15 cellular contexts compared by ENCODE assay signal in the genomic region with DNA sequence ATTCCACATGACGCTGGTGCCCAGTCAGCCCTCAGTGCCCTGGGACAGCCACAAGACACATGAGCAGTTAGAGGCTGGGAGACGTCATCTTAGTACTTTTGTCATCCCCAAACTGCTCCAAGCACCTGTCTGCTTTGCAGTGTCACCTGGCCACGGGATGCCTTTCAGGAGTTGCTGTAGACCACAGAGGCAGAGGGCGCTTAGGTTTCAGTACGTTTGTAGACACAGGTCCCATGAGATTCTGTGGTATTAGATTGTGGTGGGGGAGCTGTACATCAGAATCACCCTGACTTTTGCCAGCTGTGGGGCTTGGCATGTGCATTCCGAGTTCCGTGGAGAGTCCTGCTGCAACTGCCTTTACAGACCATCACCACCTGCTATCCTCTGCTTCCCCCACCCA.
"Had no signal": no experiment of that assay in that cellular context is flagged by ENCODE, and none has a peak within 500 bp of the region (broad histone marks: within the 10 kb centered on the region; RNA-seq: fewer than 3 reads in every experiment).

No MANE protein-coding gene starts in this region.

- H3K4me1 ChIP-seq: ascending aorta, gastrocnemius medialis, vagina had no signal

- H3K27me3 Mint-ChIP-seq: activated CD8-positive, alpha-beta T cell treated with anti-CD3 and anti-CD28 coated beads for 36 hours; activated naive CD8-positive, alpha-beta T cell treated with anti-CD3 and anti-CD28 coated beads, Interleukin-2, amount 50 U/mL, for 24 hours had no signal

- H3K4me3 Mint-ChIP-seq: activated CD8-positive, alpha-beta T cell treated with anti-CD3 and anti-CD28 coated beads for 36 hours; activated naive CD8-positive, alpha-beta T cell treated with anti-CD3 and anti-CD28 coated beads, Interleukin-2, amount 50 U/mL, for 24 hours; activated T-helper 1 cell treated with anti-CD3 and anti-CD28 coated beads, Interleukin-12 subunit alpha, Interleukin-12 subunit beta, Interleukin-2, Interleukin-4 antibody, amounts not matched to agents 30 ng/mL and 10 ng/mL and 1 ng/mL, durations not matched to agents 14 hours and 24 hours and 36 hours had no signal

- DNase-seq: activated CD4-positive, alpha-beta T cell treated with anti-CD3 and anti-CD28 coated beads for 1 hour; activated CD8-positive, alpha-beta memory T cell treated with anti-CD3 and anti-CD28 coated beads, Interleukin-2, amount 50 U/mL, for 4 hours; activated CD8-positive, alpha-beta T cell treated with anti-CD3 and anti-CD28 coated beads for 36 hours; activated naive CD4-positive, alpha-beta T cell; activated naive CD8-positive, alpha-beta T cell treated with anti-CD3 and anti-CD28 coated beads, Interleukin-2, amount 50 U/mL, for 24 hours; gastrocnemius medialis; kidney; left ventricle myocardium superior; retina; stimulated activated CD4-positive, alpha-beta T cell treated with anti-CD3 and anti-CD28 coated beads, Interleukin-4, amount 100 ng/mL, for 4 hours had no signal

- H3K4me3 ChIP-seq: ascending aorta, gastrocnemius medialis, skin epidermis, tibial nerve, vagina had no signal

- H3K9me3 ChIP-seq: ascending aorta, gastrocnemius medialis, tibial nerve, vagina had no signal

- H3K27ac Mint-ChIP-seq: activated CD8-positive, alpha-beta T cell treated with anti-CD3 and anti-CD28 coated beads for 36 hours; activated naive CD8-positive, alpha-beta T cell treated with anti-CD3 and anti-CD28 coated beads, Interleukin-2, amount 50 U/mL, for 24 hours; activated T-helper 1 cell treated with anti-CD3 and anti-CD28 coated beads, Interleukin-12 subunit alpha, Interleukin-12 subunit beta, Interleukin-2, Interleukin-4 antibody, amounts not matched to agents 30 ng/mL and 10 ng/mL and 1 ng/mL, durations not matched to agents 14 hours and 24 hours and 36 hours had no signal

- ATAC-seq: activated CD8-positive, alpha-beta T cell treated with anti-CD3 and anti-CD28 coated beads for 36 hours; activated naive CD8-positive, alpha-beta T cell treated with anti-CD3 and anti-CD28 coated beads, Interleukin-2, amount 50 U/mL, for 24 hours; gastrocnemius medialis; left ventricle myocardium superior had no signal

- H3K27ac ChIP-seq: ascending aorta, gastrocnemius medialis, skin epidermis, tibial nerve, vagina had no signal

- H3K4me1 Mint-ChIP-seq: activated naive CD8-positive, alpha-beta T cell treated with anti-CD3 and anti-CD28 coated beads, Interleukin-2, amount 50 U/mL, for 24 hours had no signal

- H3K9me3 Mint-ChIP-seq: activated CD8-positive, alpha-beta T cell treated with anti-CD3 and anti-CD28 coated beads for 36 hours; activated naive CD8-positive, alpha-beta T cell treated with anti-CD3 and anti-CD28 coated beads, Interleukin-2, amount 50 U/mL, for 24 hours had no signal

- H3K27me3 ChIP-seq: ascending aorta, gastrocnemius medialis, tibial nerve, vagina had no signal
